Comparison of ENCODE assay signal across 8 cellular contexts in the genomic region with DNA sequence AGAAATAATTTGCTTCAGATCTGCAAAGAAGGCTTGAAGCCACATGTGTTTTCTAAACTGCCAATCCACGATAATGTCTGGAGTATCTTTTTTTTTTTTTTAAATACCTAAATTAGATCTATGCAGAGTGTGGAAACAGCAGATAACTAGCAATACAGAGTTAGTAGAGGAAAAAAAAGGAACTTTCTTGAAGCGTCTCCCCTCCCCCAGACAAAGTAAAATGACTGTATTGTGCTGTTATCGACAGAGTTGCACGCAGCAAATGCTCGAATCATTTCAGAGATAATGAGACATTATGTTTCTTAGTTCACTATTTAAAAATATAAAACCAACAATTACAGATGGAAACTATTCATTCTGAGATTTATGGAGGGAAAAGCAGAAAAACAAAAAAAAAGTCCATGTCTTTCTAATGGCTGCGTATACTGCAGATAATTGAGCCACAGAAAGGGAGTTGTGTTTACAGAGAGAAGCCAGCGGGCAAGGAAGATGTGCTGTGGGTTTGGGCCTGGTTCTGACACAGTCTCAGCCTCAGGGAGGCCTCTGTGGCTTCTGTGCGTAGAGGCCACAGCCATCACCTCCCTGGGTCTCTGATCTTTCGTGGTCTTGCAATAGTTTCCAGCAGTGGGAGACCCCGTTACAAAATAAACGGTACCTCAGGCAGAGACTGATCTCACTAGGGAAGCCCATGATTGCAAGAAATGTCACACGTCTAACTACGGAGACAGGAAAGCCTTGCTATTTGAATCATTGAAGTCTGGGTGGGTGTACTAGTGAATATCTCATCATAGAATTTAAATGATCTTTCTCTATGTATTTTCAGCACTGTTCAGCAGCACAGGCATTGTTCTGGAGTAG. TPM values are rescaled to one million over a fixed set of nuclear protein-coding genes. Genes with fewer than 3 reads are reported as not detected.
A peak's percentile ranks its signal among the peaks of the same experiment; 100 is the strongest.
DNase-seq lines count a peak whose midpoint lies in the region; ATAC-seq, FAIRE-seq and TF ChIP-seq lines count a peak whose summit lies in the region.

No MANE protein-coding gene starts in this region.

- WGBS in transverse colon (ENCODE audit: low coverage in 1 of 2), 2 donors = 51 to 73% methylated on average over 5 to 13 of the region's 13 CpGs

- H3K27ac ChIP-seq in SJSA1 (peak overlapping the region; percentile 98), astrocyte (ENCODE audit: low read depth, low read length) (peak overlapping the region; percentile 96), transverse colon (peak overlapping the region; percentile 88 to 94 (median 91)), Karpas-422 (ENCODE audit: low read length) (no peak overlapping the region)

- peaks cover 56% of the 10 kb centered on the region for H3K4me1 Mint-ChIP-seq in astrocyte (ENCODE audit: low read depth, unreplicated experiment)
- H3K4me1 Mint-ChIP-seq in mesothelial cell of epicardium = peaks cover 35% of the 10 kb centered on the region

- peak overlapping the region; percentile 18 for H3K4me3 ChIP-seq in GM12875 (ENCODE audit: low read depth, low read length)
- no peak overlapping the region for H3K4me3 ChIP-seq in SJSA1
- H3K4me3 ChIP-seq in astrocyte (ENCODE audit: insufficient read depth, low read depth, low read length) = no peak overlapping the region
- H3K4me3 ChIP-seq in transverse colon = no peak overlapping the region
- H3K4me3 ChIP-seq in Karpas-422 (ENCODE audit: low read length) = no peak overlapping the region

- H3K27ac Mint-ChIP-seq in astrocyte (ENCODE audit: unreplicated experiment) (no peak overlapping the region), mesothelial cell of epicardium (peak overlapping the region; percentile 45)

- H3K36me3 Mint-ChIP-seq in astrocyte (ENCODE audit: low read depth, unreplicated experiment) (no peaks in the 10 kb centered on the region), mesothelial cell of epicardium (no peaks in the 10 kb centered on the region)

- TF ChIP-seq CTCF in GM12875 (IDR thresholded peaks at IDR 0.05; ENCODE audit: borderline replicate concordance, insufficient read depth, low read depth, low read length) = no peak
- TF ChIP-seq CTCF in astrocyte (IDR thresholded peaks at IDR 0.05; ENCODE audit: insufficient read depth, low read depth, low read length) = no peak
- no peak for TF ChIP-seq CTCF in mesothelial cell of epicardium (IDR thresholded peaks at IDR 0.05; ENCODE audit: unreplicated experiment)
- no peak for TF ChIP-seq CTCF in transverse colon (IDR thresholded peaks at IDR 0.05)

- no peaks in the 10 kb centered on the region for H3K79me2 ChIP-seq in astrocyte (ENCODE audit: insufficient read depth, low read length)
- H3K79me2 ChIP-seq in Karpas-422 (ENCODE audit: low read length) = no peaks in the 10 kb centered on the region

- H3K9me2 ChIP-seq in Karpas-422 (replicated peaks; ENCODE audit: insufficient read depth, low read length) = no peaks in the 10 kb centered on the region

- H2AFZ ChIP-seq in astrocyte (ENCODE audit: low read depth, low read length) = peak overlapping the region; percentile 35
- no peak overlapping the region for H2AFZ ChIP-seq in Karpas-422 (ENCODE audit: low read length)

- peaks cover 47% of the 10 kb centered on the region for H3K4me1 ChIP-seq in SJSA1 (replicated peaks)
- peaks cover 47% of the 10 kb centered on the region for H3K4me1 ChIP-seq in astrocyte (ENCODE audit: insufficient read depth, low read length)
- peaks cover 25 to 56% (median 40%) of the 10 kb centered on the region in 4 donors for H3K4me1 ChIP-seq in transverse colon
- H3K4me1 ChIP-seq in Karpas-422 (ENCODE audit: low read length) = peaks cover 47% of the 10 kb centered on the region

- no peak for TF ChIP-seq EP300 in transverse colon (IDR thresholded peaks at IDR 0.05; ENCODE audit: low read depth)

- H3K4me2 ChIP-seq in astrocyte (ENCODE audit: low read length) = peak overlapping the region; percentile 8
- no peak overlapping the region for H3K4me2 ChIP-seq in Karpas-422 (ENCODE audit: low read depth, low read length, poor library complexity, severe bottlenecking)

- H3K4me3 Mint-ChIP-seq in astrocyte (ENCODE audit: unreplicated experiment) (no peak overlapping the region), mesothelial cell of epicardium (no peak overlapping the region)

- in situ Hi-C loops in transverse colon (cut with MboI; ENCODE audit: low pct_ligation_motif_present in 1 of 4, low pct_unique_long_range_greater_than_20kb in 1 of 4, low sequenced_read_pairs in 3 of 4) = no loop called here

- intact Hi-C loops in transverse colon (cut with DNase I; ENCODE audit: low total_unique reads) = no loop called here

- TF ChIP-seq POLR2A in transverse colon (IDR thresholded peaks at IDR 0.05) = no peak

- peak overlapping the region; percentile 81 for H3K9ac ChIP-seq in astrocyte (ENCODE audit: low read length)
- no peak overlapping the region for H3K9ac ChIP-seq in Karpas-422 (ENCODE audit: low read length)

- no peak for FAIRE-seq in astrocyte (lab: Jason Lieb, UNC)

- H3K9me3 Mint-ChIP-seq in astrocyte (ENCODE audit: unreplicated experiment) (no peaks in the 10 kb centered on the region), mesothelial cell of epicardium (peaks cover 10% of the 10 kb centered on the region)

- DNase-seq in SJSA1 (ENCODE audit: low read depth in 1 of 2, low spot score in 2 of 2) (peak in 1 of 2 experiments; percentile 50), astrocyte (ENCODE audit: low read depth) (no peak), mesothelial cell of epicardium (ENCODE audit: low spot score in 2 of 2, unreplicated experiment in 2 of 2) (no peak), transverse colon (no peak), COR-L47 (lab: John Stamatoyannopoulos, UW) (no peak), Karpas-422 (no peak)

- no peaks in the 10 kb centered on the region for H3K27me3 ChIP-seq in SJSA1 (replicated peaks)
- H3K27me3 ChIP-seq in astrocyte (ENCODE audit: insufficient read depth, low read length) = no peaks in the 10 kb centered on the region
- H3K27me3 ChIP-seq in transverse colon = no peaks in the 10 kb centered on the region
- no peaks in the 10 kb centered on the region for H3K27me3 ChIP-seq in Karpas-422 (ENCODE audit: low read length)

- H3K36me3 ChIP-seq in SJSA1 (no peaks in the 10 kb centered on the region), astrocyte (ENCODE audit: insufficient read depth, low read length) (no peaks in the 10 kb centered on the region), transverse colon (no peaks in the 10 kb centered on the region), Karpas-422 (ENCODE audit: insufficient read depth, low read length) (no peaks in the 10 kb centered on the region)

- H3K9me3 ChIP-seq in SJSA1 (replicated peaks) = no peaks in the 10 kb centered on the region
- no peaks in the 10 kb centered on the region for H3K9me3 ChIP-seq in astrocyte (ENCODE audit: insufficient read depth, low read depth, low read length)
- H3K9me3 ChIP-seq in transverse colon = no peaks in the 10 kb centered on the region
- H3K9me3 ChIP-seq in Karpas-422 (ENCODE audit: low read length) = no peaks in the 10 kb centered on the region

- ATAC-seq in HG03565 (IDR thresholded peaks at IDR 0.05; ENCODE audit: unreplicated experiment) = no peak

- H4K20me1 ChIP-seq in astrocyte (ENCODE audit: insufficient read depth, low read length) (no peaks in the 10 kb centered on the region), Karpas-422 (ENCODE audit: insufficient read depth, low read depth, low read length) (no peaks in the 10 kb centered on the region)

- no peaks in the 10 kb centered on the region for H3K27me3 Mint-ChIP-seq in astrocyte (ENCODE audit: low read depth, unreplicated experiment)
- no peaks in the 10 kb centered on the region for H3K27me3 Mint-ChIP-seq in mesothelial cell of epicardium (ENCODE audit: low read depth)

RNA-seq across cellular contexts. Expression of a gene that starts 19.1 kb away (rescaled TPM):
- total RNA-seq in SJSA1 (2014; rRNA removed; shearing (Covaris generic)) = 18.0 and 21.3 TPM in 2 replicates
- 250 and 319 TPM in 2 replicates for total RNA-seq in astrocyte
- total RNA-seq in mesothelial cell of epicardium = 99.1 to 117 TPM (median 106 TPM) in 3 replicates
- total RNA-seq in transverse colon = 100 to 1,000 TPM; 140 to 304 (median 291) TPM
- 3.9 and 5.9 TPM in 2 replicates for total RNA-seq in Karpas-422 (2014; rRNA removed; shearing (Covaris generic); ENCODE audit: low replicate concordance)
